In genomic region chr7:101290177-101291037, GRCh38 we compare ENCODE assay signal across 8 cellular contexts. TPM values are rescaled to one million over a fixed set of nuclear protein-coding genes. Genes with fewer than 3 reads are reported as not detected.
DNase-seq lines count a peak whose midpoint lies in the region; ATAC-seq and TF ChIP-seq lines count a peak whose summit lies in the region.
"Not testable (repeated sequence)": the region's sequence is repeated elsewhere in the genome, so short reads cannot be mapped to it uniquely, and the experiment has no call there.

No MANE protein-coding gene starts in this region.

- not testable (repeated sequence) for H3K9me3 ChIP-seq in esophagus muscularis mucosa

- WGBS in esophagus muscularis mucosa, result 25% methylated on average over 13 of the region's 18 CpGs

- not testable (repeated sequence) for H3K36me3 ChIP-seq in esophagus muscularis mucosa

- intact Hi-C loops in esophagus muscularis mucosa (cut with DNase I), result not testable (repeated sequence)

- not testable (repeated sequence) for TF ChIP-seq POLR2A in esophagus muscularis mucosa (IDR thresholded peaks at IDR 0.05; ENCODE audit: low read depth)

- DNase-seq in AG10803 (ENCODE audit: low read depth); esophagus muscularis mucosa (ENCODE audit: extremely low spot score): not testable (repeated sequence)
- peak; percentile 8 for DNase-seq in NCI-H1694 treated with DMSO at 0.1 percent for 48 hours (lab: John Stamatoyannopoulos, UW)
- peak; percentile 49 for DNase-seq in T follicular helper cell (ENCODE audit: low read depth)
- DNase-seq in activated effector memory CD4-positive, alpha-beta T cell treated with anti-CD3 and anti-CD28 coated beads, Interleukin-2, amount 50 U/mL, for 16 hours, result peak; percentile 88
- peak; percentile 75 for DNase-seq in midbrain (lab: John Stamatoyannopoulos, UW)
- DNase-seq in stimulated activated CD4-positive, alpha-beta T cell treated with anti-CD3 and anti-CD28 coated beads, TNF-alpha, amount 100 ng/mL, for 24 hours (ENCODE audit: low read depth in 3 of 3), result peak; percentile 35 to 61 (median 37)

- TF ChIP-seq EP300 in esophagus muscularis mucosa (IDR thresholded peaks at IDR 0.05), result not testable (repeated sequence)

- not testable (repeated sequence) for H3K27ac ChIP-seq in esophagus muscularis mucosa (replicated peaks in 1 of 4)

- ATAC-seq in GM19035 (IDR thresholded peaks at IDR 0.05; ENCODE audit: unreplicated experiment), result peak; percentile 57

- H3K27me3 ChIP-seq in esophagus muscularis mucosa, result peaks cover 0 to 63% (median 13%) of the 10 kb centered on the region in 4 donors

- not testable (repeated sequence) for H3K4me3 ChIP-seq in AG10803 (ENCODE audit: low read length); esophagus muscularis mucosa

- TF ChIP-seq CTCF in AG10803 (conservative IDR thresholded peaks at IDR 0.05; ENCODE audit: low read length) (peak; percentile 53), esophagus muscularis mucosa (IDR thresholded peaks at IDR 0.05) (peak; percentile 41 to 68 (median 62))

- H3K4me1 ChIP-seq in esophagus muscularis mucosa, result not testable (repeated sequence)

RNA-seq across cellular contexts. Expression of gene IFT22, which starts 31.2 kb away (rescaled TPM):
- 10 to 100 TPM; 25.2 to 33.1 (median 28.5) TPM for total RNA-seq in esophagus muscularis mucosa

RNA-seq across cellular contexts. Expression of gene FIS1, which starts 45.5 kb away (rescaled TPM):
- total RNA-seq in esophagus muscularis mucosa, result 100 to 1,000 TPM; 216 to 310 (median 295) TPM

RNA-seq across cellular contexts. Expression of gene CLDN15, which starts 52.8 kb away (rescaled TPM):
- total RNA-seq in esophagus muscularis mucosa, result 1 to 10 TPM; 5.3 to 9.1 (median 6.4) TPM
